Comparison of ENCODE assay signal across 8 cellular contexts in the genomic region with DNA sequence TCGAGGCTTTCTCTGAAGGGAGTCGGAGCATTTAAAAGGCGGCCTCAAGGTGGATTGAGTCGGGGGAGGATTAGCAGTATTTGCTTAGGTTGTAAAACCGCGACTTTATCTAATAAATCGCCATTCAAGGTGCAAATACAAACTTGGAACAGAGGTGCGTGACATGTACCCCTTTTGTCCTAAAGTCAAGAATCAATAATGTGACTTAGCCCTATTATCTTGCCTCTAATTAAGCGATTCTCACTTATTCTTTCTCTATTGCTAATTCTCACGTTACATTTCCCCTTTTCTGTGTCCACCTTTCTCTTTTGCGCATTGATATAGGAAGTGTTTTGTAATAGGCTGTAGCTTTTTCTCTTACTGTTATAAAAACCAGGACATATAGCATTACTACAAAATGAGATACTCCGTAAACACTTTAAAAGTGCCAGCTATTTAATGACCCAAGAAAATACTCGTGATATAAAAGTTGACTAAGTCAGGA. TPM values are rescaled to one million over a fixed set of nuclear protein-coding genes. Genes with fewer than 3 reads are reported as not detected.
DNase-seq lines count a peak whose midpoint lies in the region; ATAC-seq and TF ChIP-seq lines count a peak whose summit lies in the region.

No MANE protein-coding gene starts in this region.

- H3K4me3 Mint-ChIP-seq in progenitor cell of endocrine pancreas (ENCODE audit: low read depth): no peak overlapping the region

- H3K9ac ChIP-seq in adipocyte (ENCODE audit: low read length): peak overlapping the region; percentile 95

- peaks cover 26% of the 10 kb centered on the region for H3K4me1 Mint-ChIP-seq in progenitor cell of endocrine pancreas (ENCODE audit: low read depth)

- no peak overlapping the region for H3K27ac Mint-ChIP-seq in progenitor cell of endocrine pancreas

- H3K4me1 ChIP-seq in adipocyte (ENCODE audit: control insufficient read depth, insufficient read depth, low read length) (peaks cover 37% of the 10 kb centered on the region), lower lobe of right lung (peaks cover 42% of the 10 kb centered on the region)

- no peaks in the 10 kb centered on the region for H3K36me3 ChIP-seq in adipocyte (ENCODE audit: control insufficient read depth, insufficient read depth, low read length, severe bottlenecking)
- no peaks in the 10 kb centered on the region for H3K36me3 ChIP-seq in lower lobe of right lung

- no peaks in the 10 kb centered on the region for H3K36me3 Mint-ChIP-seq in progenitor cell of endocrine pancreas (ENCODE audit: insufficient read depth)

- no peaks in the 10 kb centered on the region for H3K9me3 Mint-ChIP-seq in progenitor cell of endocrine pancreas (ENCODE audit: low read depth)

- H3K9me3 ChIP-seq in adipocyte (ENCODE audit: control insufficient read depth, low read length) (no peaks in the 10 kb centered on the region), lower lobe of right lung (no peaks in the 10 kb centered on the region)

- no peak for TF ChIP-seq POLR2A in GM18505 (IDR thresholded peaks at IDR 0.05; ENCODE audit: borderline replicate concordance, extremely low read depth, insufficient read depth, insufficient read length)

- peak overlapping the region; percentile 89 for H3K27ac ChIP-seq in lower lobe of right lung

- TF ChIP-seq CTCF in lower lobe of right lung (IDR thresholded peaks at IDR 0.05): no peak
- no peak for TF ChIP-seq CTCF in progenitor cell of endocrine pancreas (IDR thresholded peaks at IDR 0.05; ENCODE audit: unreplicated experiment)

- H3K4me3 ChIP-seq in adipocyte (ENCODE audit: low read length) (peak overlapping the region; percentile 98), lower lobe of right lung (peak overlapping the region; percentile 81)

- DNase-seq in adipocyte (ENCODE audit: low read depth) (peak; percentile 31), lower lobe of right lung (no peak), putamen (ENCODE audit: low spot score) (no peak), cortex of kidney (lab: John Stamatoyannopoulos, UW) (no peak), progenitor cell of endocrine pancreas (ENCODE audit: low spot score, unreplicated experiment) (no peak)
- DNase-seq in activated CD8-positive, alpha-beta memory T cell treated with anti-CD3 and anti-CD28 coated beads, Interleukin-2, amount 50 U/mL, for 48 hours: no peak

- ATAC-seq in GM18505 (IDR thresholded peaks at IDR 0.05; ENCODE audit: unreplicated experiment) (peak; percentile 4), HG03066 (IDR thresholded peaks at IDR 0.05; ENCODE audit: low read depth, unreplicated experiment) (peak; percentile 2), lower lobe of right lung (no peak)

- H3K27me3 ChIP-seq in adipocyte (replicated peaks; ENCODE audit: control insufficient read depth, insufficient read depth, low read length) (no peaks in the 10 kb centered on the region), lower lobe of right lung (ENCODE audit: low read depth) (no peaks in the 10 kb centered on the region)

- intact Hi-C loops in lower lobe of right lung (cut with DNase I): no loop called here

- H3K27me3 Mint-ChIP-seq in progenitor cell of endocrine pancreas: no peaks in the 10 kb centered on the region

RNA-seq across cellular contexts. Expression of gene TMEM30A, which starts 0.6 kb away (rescaled TPM):
- total RNA-seq in lower lobe of right lung: 178 TPM
- total RNA-seq in progenitor cell of endocrine pancreas: 74.4 and 77.2 TPM in 2 replicates

RNA-seq across cellular contexts. Expression of gene COX7A2, which starts 41.6 kb away (rescaled TPM):
- total RNA-seq in lower lobe of right lung: 267 TPM
- 311 and 314 TPM in 2 replicates for total RNA-seq in progenitor cell of endocrine pancreas

Comparison
In these comparisons a context has a peak if more than half of its experiments do, and no peak if none do; other contexts are left out.
1. ATAC-seq: peak in GM18505 (single experiment) and HG03066 (single experiment); none in lower lobe of right lung (0 of 2).